8 cellular contexts compared by ENCODE assay signal in genomic region chr13:113820813-113821651, GRCh38. TPM values are rescaled to one million over a fixed set of nuclear protein-coding genes. Genes with fewer than 3 reads are reported as not detected.
A peak's percentile ranks its signal among the peaks of the same experiment; 100 is the strongest.
DNase-seq lines count a peak whose midpoint lies in the region; ATAC-seq, FAIRE-seq and TF ChIP-seq lines count a peak whose summit lies in the region.

No MANE protein-coding gene starts in this region.

- no peak overlapping the region for H2BK5ac ChIP-seq in H1 (ENCODE audit: low read depth, low read length)

- no peak for TF ChIP-seq RAD21 in H1 (IDR thresholded peaks at IDR 0.05 in 1 of 2, conservative IDR thresholded peaks at IDR 0.05 in 1 of 2; ENCODE audit: low read depth in 2 of 2, low read length in 2 of 2)

- no peak for TF ChIP-seq EP300 in H1 (IDR thresholded peaks at IDR 0.05; ENCODE audit: borderline replicate concordance in 1 of 2, low read depth in 2 of 2, low read length in 2 of 2)

- no peak for TF ChIP-seq CTCF in H1 (IDR thresholded peaks at IDR 0.05; ENCODE audit: control extremely low read depth in 1 of 3, insufficient read depth in 1 of 3, low read depth in 1 of 3, low read length in 3 of 3)

- H3K9ac ChIP-seq in H1 (replicated peaks in 1 of 4; ENCODE audit: extremely low read depth in 1 of 4, low read depth in 3 of 4, low read length in 3 of 4): no peak overlapping the region

- DNase-seq in DMS 273 (lab: John Stamatoyannopoulos, UW; ENCODE audit: unreplicated experiment) (peak; percentile 88), NCI-H345 treated with DMSO at 0.1 percent for 48 hours (lab: John Stamatoyannopoulos, UW; ENCODE audit: unreplicated experiment) (peak; percentile 71), H1 (ENCODE audit: low read depth in 1 of 2, low spot score in 2 of 2) (no peak), midbrain (lab: John Stamatoyannopoulos, UW) (peak; percentile 78), LoVo (ENCODE audit: low spot score) (no peak), D341Med (ENCODE audit: low spot score) (no peak)
- no peak for DNase-seq in activated CD4-positive, alpha-beta T cell treated with anti-CD3 and anti-CD28 coated beads for 1 hour

- no peak overlapping the region for H3K18ac ChIP-seq in H1 (ENCODE audit: extremely low read depth, low read length)

- H3K27ac ChIP-seq in H1 (ENCODE audit: low read depth, low read length): no peak overlapping the region

- WGBS in H1 (ENCODE audit: extremely low coverage in 1 of 2, insufficient coverage in 1 of 2, insufficient read length in 1 of 2, insufficient replicate concordance in 2 of 2, low coverage in 1 of 2, low lambda C conversion rate in 2 of 2, missing lambda C conversion rate in 1 of 2), 2 experiments: 89% methylated on average over 40 of the region's 54 CpGs; no CpG with 5 or more reads in 1 of the 2 experiments

- H3K56ac ChIP-seq in H1 (replicated peaks; ENCODE audit: insufficient read length, low read depth, low read length): no peak overlapping the region

- no peaks in the 10 kb centered on the region for H4K20me1 ChIP-seq in H1 (replicated peaks in 1 of 2; ENCODE audit: control insufficient read depth in 1 of 2, insufficient read depth in 2 of 2, low read length in 2 of 2)

- H2AK5ac ChIP-seq in H1 (ENCODE audit: low read depth, low read length): no peak overlapping the region

- no peak overlapping the region for H2BK15ac ChIP-seq in H1 (ENCODE audit: low read length)

- CTCF ChIA-PET in H1 (lab: Charles Lee; ENCODE audit: partially characterized antibody): interaction anchor here (1.0 to 2.4 kb wide), 4 partner anchors 17 to 126 kb away, joined by 3 to 9 read pairs (median 4); no protein-coding TSS in a partner anchor

- H3K79me2 ChIP-seq in H1 (ENCODE audit: control insufficient read depth in 1 of 2, insufficient read depth in 2 of 2, low read length in 2 of 2): no peaks in the 10 kb centered on the region

- POLR2A ChIA-PET in H1 (lab: Charles Lee; ENCODE audit: partially characterized antibody): interaction anchor here (1.2 kb wide), 1 partner anchor 36 kb away, joined by 3 read pairs; no protein-coding TSS in a partner anchor

- H2BK12ac ChIP-seq in H1 (ENCODE audit: low read depth, low read length): peak overlapping the region; percentile 39; the same call in 1 of the 2 replicates

- no peak overlapping the region for H3K4me2 ChIP-seq in H1 (ENCODE audit: insufficient read depth in 1 of 2, low read depth in 2 of 2, low read length in 2 of 2)

- no peak for FAIRE-seq in H1 (lab: Jason Lieb, UNC)

- peaks cover 0 to 5% (median 3%) of the 10 kb centered on the region in 4 experiments; a peak in 4 of 8 replicates for H3K36me3 ChIP-seq in H1 (ENCODE audit: control insufficient read depth in 2 of 4, insufficient read depth in 4 of 4, low read length in 3 of 4)

- H3K79me1 ChIP-seq in H1 (ENCODE audit: low read depth, low read length): no peaks in the 10 kb centered on the region

- no peak overlapping the region for H2AFZ ChIP-seq in H1 (ENCODE audit: low read length)

- ATAC-seq in HG03135 (IDR thresholded peaks at IDR 0.05; ENCODE audit: unreplicated experiment): no peak

- H3K27me3 ChIP-seq in H1 (replicated peaks in 1 of 4; ENCODE audit: control insufficient read depth in 3 of 4, extremely low read depth in 1 of 4, insufficient read depth in 3 of 4, low read length in 3 of 4): no peaks in the 10 kb centered on the region; a peak in 1 of 7 replicates

- H2BK120ac ChIP-seq in H1 (replicated peaks; ENCODE audit: low read depth, low read length): no peak overlapping the region

- H3K4me1 ChIP-seq in H1 (replicated peaks in 1 of 4; ENCODE audit: control insufficient read depth in 3 of 4, insufficient read depth in 4 of 4, low read length in 3 of 4): no peaks in the 10 kb centered on the region

- H3K14ac ChIP-seq in H1 (ENCODE audit: insufficient read length): no peak overlapping the region

- no peaks in the 10 kb centered on the region for H3K9me3 ChIP-seq in H1 (ENCODE audit: insufficient read depth in 2 of 2, low read depth in 1 of 2, low read length in 1 of 2)

- H4K91ac ChIP-seq in H1 (replicated peaks; ENCODE audit: insufficient read length, low read length): no peak overlapping the region

- no peak overlapping the region for H3K4ac ChIP-seq in H1 (replicated peaks; ENCODE audit: insufficient read length, low read depth, low read length)

- H4K5ac ChIP-seq in H1 (ENCODE audit: insufficient read length, low read depth, low read length): no peak overlapping the region

- no peak overlapping the region for H3K4me3 ChIP-seq in H1 (ENCODE audit: extremely low read depth in 1 of 4, insufficient read depth in 2 of 4, low read depth in 3 of 4, low read length in 4 of 4)

- H2BK20ac ChIP-seq in H1 (ENCODE audit: low read length): no peak overlapping the region

- TF ChIP-seq POLR2A in H1 (IDR thresholded peaks at IDR 0.05; ENCODE audit: control extremely low read depth in 1 of 2, low read depth in 2 of 2, low read length in 2 of 2): no peak

- no peak overlapping the region for H3K23ac ChIP-seq in H1 (ENCODE audit: insufficient read length)

- H4K8ac ChIP-seq in H1 (ENCODE audit: extremely low read depth, insufficient read depth, low read length): no peak overlapping the region

- H3K23me2 ChIP-seq in H1 (ENCODE audit: low read depth, low read length): no peaks in the 10 kb centered on the region

TF ChIP-seq in H1, 55 proteins besides CTCF, POLR2A, EP300 and RAD21:
- no peak for TF ChIP-seq ATF3 (IDR thresholded peaks at IDR 0.05; ENCODE audit: insufficient read depth, low read depth, low read length)
TF ChIP-seq in H1: peak in this region for 0.

RNA-seq across cellular contexts. Expression of gene GAS6, which starts 42.8 kb away (rescaled TPM):
- total RNA-seq in H1 (2021; fragmentation: NEBNext Ultra II Directional; extraction: Animal tissue kit (Norgen Biotek cat#: 25700)): 18.4 and 18.6 TPM in 2 replicates
- 31.0 and 37.3 TPM in 2 replicates for polyA plus RNA-seq in H1 (2011; rRNA removed)
- 33.1 TPM for polyA plus RNA-seq in H1 (2011; cell fraction: cytosol; rRNA removed)
- polyA plus RNA-seq in H1 (2011; cell fraction: nucleus; rRNA removed): 60.3 TPM
- polyA plus RNA-seq in H1 (2012, experiment 1 of 2): 17.9 to 34.8 TPM (median 30.9 TPM) in 4 replicates
- polyA plus RNA-seq in H1 (2012, experiment 2 of 2): 18.3 TPM
- 11.4 TPM for polyA plus RNA-seq in H1 (2013, experiment 1 of 2)
- 10.5 TPM for polyA plus RNA-seq in H1 (2013, experiment 2 of 2)
- polyA minus RNA-seq in H1 (2011; rRNA and poly(A)+ RNA removed): 6.4 and 7.4 TPM in 2 replicates
- polyA minus RNA-seq in H1 (2011; cell fraction: cytosol; rRNA and poly(A)+ RNA removed): 11.8 TPM
- polyA minus RNA-seq in H1 (2011; cell fraction: nucleus; rRNA and poly(A)+ RNA removed): 13.8 TPM

Comparison
In these comparisons a context has a peak if more than half of its experiments do, and no peak if none do; other contexts are left out.
1. DNase-seq: peak in DMS 273 (single experiment), NCI-H345 treated with DMSO at 0.1 percent for 48 hours (single experiment) and midbrain (single experiment); none in H1 (0 of 2), LoVo (single experiment), activated CD4-positive, alpha-beta T cell treated with anti-CD3 and anti-CD28 coated beads for 1 hour (single experiment) and D341Med (single experiment).